In the genomic region with DNA sequence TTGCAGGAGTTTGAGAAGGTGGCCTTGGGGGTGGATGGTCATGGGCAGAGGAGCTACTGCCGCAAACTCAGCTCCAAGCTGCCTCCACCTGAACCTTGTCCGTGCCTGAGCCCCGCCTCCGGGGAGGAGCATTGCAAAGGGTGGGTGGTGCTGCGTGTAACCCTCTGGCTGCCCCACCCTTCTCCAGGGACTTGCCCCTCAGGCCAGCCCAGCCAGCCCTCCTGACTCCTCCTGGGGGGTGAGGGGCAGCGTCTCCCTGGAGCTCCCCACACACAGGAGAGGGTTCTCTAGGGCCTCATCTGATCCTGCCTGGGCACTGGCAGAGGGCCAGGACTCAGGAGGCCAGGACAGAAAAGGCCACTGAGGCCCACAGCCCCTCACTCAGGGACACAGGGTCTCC, we compare ENCODE assay signal across 1 cellular context.
TF ChIP-seq lines count a peak whose summit lies in the region.

No MANE protein-coding gene starts in this region.

TF ChIP-seq in GM23338, 12 proteins besides CTCF, POLR2A, EP300 and RAD21 (continued from another document):
- TF ChIP-seq, protein P1, sequence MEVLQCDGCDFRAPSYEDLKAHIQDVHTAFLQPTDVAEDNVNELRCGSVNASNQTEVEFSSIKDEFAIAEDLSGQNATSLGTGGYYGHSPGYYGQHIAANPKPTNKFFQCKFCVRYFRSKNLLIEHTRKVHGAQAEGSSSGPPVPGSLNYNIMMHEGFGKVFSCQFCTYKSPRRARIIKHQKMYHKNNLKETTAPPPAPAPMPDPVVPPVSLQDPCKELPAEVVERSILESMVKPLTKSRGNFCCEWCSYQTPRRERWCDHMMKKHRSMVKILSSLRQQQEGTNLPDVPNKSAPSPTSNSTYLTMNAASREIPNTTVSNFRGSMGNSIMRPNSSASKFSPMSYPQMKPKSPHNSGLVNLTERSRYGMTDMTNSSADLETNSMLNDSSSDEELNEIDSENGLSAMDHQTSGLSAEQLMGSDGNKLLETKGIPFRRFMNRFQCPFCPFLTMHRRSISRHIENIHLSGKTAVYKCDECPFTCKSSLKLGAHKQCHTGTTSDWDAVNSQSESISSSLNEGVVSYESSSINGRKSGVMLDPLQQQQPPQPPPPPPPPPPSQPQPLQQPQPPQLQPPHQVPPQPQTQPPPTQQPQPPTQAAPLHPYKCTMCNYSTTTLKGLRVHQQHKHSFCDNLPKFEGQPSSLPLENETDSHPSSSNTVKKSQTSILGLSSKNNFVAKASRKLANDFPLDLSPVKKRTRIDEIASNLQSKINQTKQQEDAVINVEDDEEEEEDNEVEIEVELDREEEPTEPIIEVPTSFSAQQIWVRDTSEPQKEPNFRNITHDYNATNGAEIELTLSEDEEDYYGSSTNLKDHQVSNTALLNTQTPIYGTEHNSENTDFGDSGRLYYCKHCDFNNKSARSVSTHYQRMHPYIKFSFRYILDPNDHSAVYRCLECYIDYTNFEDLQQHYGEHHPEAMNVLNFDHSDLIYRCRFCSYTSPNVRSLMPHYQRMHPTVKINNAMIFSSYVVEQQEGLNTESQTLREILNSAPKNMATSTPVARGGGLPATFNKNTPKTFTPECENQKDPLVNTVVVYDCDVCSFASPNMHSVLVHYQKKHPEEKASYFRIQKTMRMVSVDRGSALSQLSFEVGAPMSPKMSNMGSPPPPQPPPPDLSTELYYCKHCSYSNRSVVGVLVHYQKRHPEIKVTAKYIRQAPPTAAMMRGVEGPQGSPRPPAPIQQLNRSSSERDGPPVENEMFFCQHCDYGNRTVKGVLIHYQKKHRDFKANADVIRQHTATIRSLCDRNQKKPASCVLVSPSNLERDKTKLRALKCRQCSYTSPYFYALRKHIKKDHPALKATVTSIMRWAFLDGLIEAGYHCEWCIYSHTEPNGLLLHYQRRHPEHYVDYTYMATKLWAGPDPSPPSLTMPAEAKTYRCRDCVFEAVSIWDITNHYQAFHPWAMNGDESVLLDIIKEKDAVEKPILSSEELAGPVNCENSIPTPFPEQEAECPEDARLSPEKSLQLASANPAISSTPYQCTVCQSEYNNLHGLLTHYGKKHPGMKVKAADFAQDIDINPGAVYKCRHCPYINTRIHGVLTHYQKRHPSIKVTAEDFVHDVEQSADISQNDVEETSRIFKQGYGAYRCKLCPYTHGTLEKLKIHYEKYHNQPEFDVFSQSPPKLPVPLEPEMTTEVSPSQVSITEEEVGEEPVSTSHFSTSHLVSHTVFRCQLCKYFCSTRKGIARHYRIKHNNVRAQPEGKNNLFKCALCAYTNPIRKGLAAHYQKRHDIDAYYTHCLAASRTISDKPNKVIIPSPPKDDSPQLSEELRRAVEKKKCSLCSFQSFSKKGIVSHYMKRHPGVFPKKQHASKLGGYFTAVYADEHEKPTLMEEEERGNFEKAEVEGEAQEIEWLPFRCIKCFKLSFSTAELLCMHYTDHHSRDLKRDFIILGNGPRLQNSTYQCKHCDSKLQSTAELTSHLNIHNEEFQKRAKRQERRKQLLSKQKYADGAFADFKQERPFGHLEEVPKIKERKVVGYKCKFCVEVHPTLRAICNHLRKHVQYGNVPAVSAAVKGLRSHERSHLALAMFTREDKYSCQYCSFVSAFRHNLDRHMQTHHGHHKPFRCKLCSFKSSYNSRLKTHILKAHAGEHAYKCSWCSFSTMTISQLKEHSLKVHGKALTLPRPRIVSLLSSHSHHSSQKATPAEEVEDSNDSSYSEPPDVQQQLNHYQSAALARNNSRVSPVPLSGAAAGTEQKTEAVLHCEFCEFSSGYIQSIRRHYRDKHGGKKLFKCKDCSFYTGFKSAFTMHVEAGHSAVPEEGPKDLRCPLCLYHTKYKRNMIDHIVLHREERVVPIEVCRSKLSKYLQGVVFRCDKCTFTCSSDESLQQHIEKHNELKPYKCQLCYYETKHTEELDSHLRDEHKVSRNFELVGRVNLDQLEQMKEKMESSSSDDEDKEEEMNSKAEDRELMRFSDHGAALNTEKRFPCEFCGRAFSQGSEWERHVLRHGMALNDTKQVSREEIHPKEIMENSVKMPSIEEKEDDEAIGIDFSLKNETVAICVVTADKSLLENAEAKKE (CRISPR knock-in tag; IDR thresholded peaks at IDR 0.05), result no peak
- TF ChIP-seq ZNF114 (CRISPR knock-in tag; IDR thresholded peaks at IDR 0.05), result no peak
- TF ChIP-seq, protein P2, sequence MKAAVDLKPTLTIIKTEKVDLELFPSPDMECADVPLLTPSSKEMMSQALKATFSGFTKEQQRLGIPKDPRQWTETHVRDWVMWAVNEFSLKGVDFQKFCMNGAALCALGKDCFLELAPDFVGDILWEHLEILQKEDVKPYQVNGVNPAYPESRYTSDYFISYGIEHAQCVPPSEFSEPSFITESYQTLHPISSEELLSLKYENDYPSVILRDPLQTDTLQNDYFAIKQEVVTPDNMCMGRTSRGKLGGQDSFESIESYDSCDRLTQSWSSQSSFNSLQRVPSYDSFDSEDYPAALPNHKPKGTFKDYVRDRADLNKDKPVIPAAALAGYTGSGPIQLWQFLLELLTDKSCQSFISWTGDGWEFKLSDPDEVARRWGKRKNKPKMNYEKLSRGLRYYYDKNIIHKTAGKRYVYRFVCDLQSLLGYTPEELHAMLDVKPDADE (IDR thresholded peaks at IDR 0.05), result no peak
